8 cellular contexts compared by ENCODE assay signal in genomic region chr11:14270690-14271542, GRCh38.
A peak's percentile ranks its signal among the peaks of the same experiment; 100 is the strongest.
DNase-seq lines count a peak whose midpoint lies in the region; ATAC-seq, FAIRE-seq and TF ChIP-seq lines count a peak whose summit lies in the region.

No MANE protein-coding gene starts in this region.

- H3K4me3 ChIP-seq in Jurkat, Clone E6-1 (ENCODE audit: low read length): no peak overlapping the region
- no peak overlapping the region for H3K4me3 ChIP-seq in gastrocnemius medialis

- H3K9me3 Mint-ChIP-seq in effector memory CD8-positive, alpha-beta T cell: no peaks in the 10 kb centered on the region

- no peak overlapping the region for H3K27ac ChIP-seq in gastrocnemius medialis

- FAIRE-seq in GM12892 (lab: Jason Lieb, UNC): peak; percentile 5

- ATAC-seq in GM21526 (IDR thresholded peaks at IDR 0.05; ENCODE audit: low FRiP score, unreplicated experiment) (peak; percentile 67), gastrocnemius medialis (no peak)
- ATAC-seq in effector memory CD8-positive, alpha-beta T cell (replicated peaks): peak; percentile 85

- H3K4me1 ChIP-seq in gastrocnemius medialis: no peaks in the 10 kb centered on the region

- H3K9me3 ChIP-seq in gastrocnemius medialis: no peaks in the 10 kb centered on the region

- no peak; the same call in 1 of the 2 replicates for TF ChIP-seq POLR2A in GM12892 (IDR thresholded peaks at IDR 0.05; ENCODE audit: low read depth, low read length)
- TF ChIP-seq POLR2A in gastrocnemius medialis (IDR thresholded peaks at IDR 0.05): no peak

- no peak for DNase-seq in GM12892 (ENCODE audit: insufficient read length)
- DNase-seq in Jurkat, Clone E6-1 (ENCODE audit: low read depth, low spot score): peak; percentile 86
- peak in 2 of 3 experiments; percentile 10 to 11 for DNase-seq in effector memory CD8-positive, alpha-beta T cell
- DNase-seq in gastrocnemius medialis: no peak
- DNase-seq in OCI-M2 (lab: John Stamatoyannopoulos, UW; ENCODE audit: unreplicated experiment): no peak
- no peak for DNase-seq in HCEC 1CT
- no peak for DNase-seq in activated CD4-positive, CD25-positive, alpha-beta regulatory T cell (lab: John Stamatoyannopoulos, UW)

- peak overlapping the region; percentile 59 to 68 for H3K4me3 Mint-ChIP-seq in effector memory CD8-positive, alpha-beta T cell

- no peak for TF ChIP-seq CTCF in gastrocnemius medialis (IDR thresholded peaks at IDR 0.05 in 4 of 5, conservative IDR thresholded peaks at IDR 0.05 in 1 of 5)

- H3K27me3 ChIP-seq in gastrocnemius medialis: no peaks in the 10 kb centered on the region

- H3K27me3 Mint-ChIP-seq in effector memory CD8-positive, alpha-beta T cell: no peaks in the 10 kb centered on the region

- in situ Hi-C loops in gastrocnemius medialis (cut with MboI; ENCODE audit: low sequenced_read_pairs in 4 of 4): no loop called here

- H3K36me3 ChIP-seq in gastrocnemius medialis: no peaks in the 10 kb centered on the region

- H3K27ac Mint-ChIP-seq in effector memory CD8-positive, alpha-beta T cell: peak overlapping the region; percentile 3 to 15

- intact Hi-C loops in gastrocnemius medialis (cut with DNase I; ENCODE audit: low total_unique reads): no loop called here

- peaks cover 4% of the 10 kb centered on the region for H3K36me3 Mint-ChIP-seq in effector memory CD8-positive, alpha-beta T cell (ENCODE audit: insufficient read depth)

- peaks cover 27% of the 10 kb centered on the region in 2 donors for H3K4me1 Mint-ChIP-seq in effector memory CD8-positive, alpha-beta T cell (ENCODE audit: low read depth in 2 of 2)

Comparison
In these comparisons a context has a peak if more than half of its experiments do, and no peak if none do; other contexts are left out.
1. DNase-seq: peak in Jurkat, Clone E6-1 (single experiment) and effector memory CD8-positive, alpha-beta T cell (2 of 3); none in GM12892 (single experiment), gastrocnemius medialis (0 of 2), OCI-M2 (single experiment), HCEC 1CT (single experiment) and activated CD4-positive, CD25-positive, alpha-beta regulatory T cell (0 of 4).
2. ATAC-seq: peak in GM21526 (single experiment) and effector memory CD8-positive, alpha-beta T cell (single experiment); none in gastrocnemius medialis (0 of 2).